In genomic region chr7:33678675-33679335, GRCh38 we compare ENCODE assay signal across 17 cellular contexts.
A peak's percentile ranks its signal among the peaks of the same experiment; 100 is the strongest.
DNase-seq lines count a peak whose midpoint lies in the region; ATAC-seq, FAIRE-seq and TF ChIP-seq lines count a peak whose summit lies in the region.
"Had no signal": no experiment of that assay in that cellular context is flagged by ENCODE, and none has a peak within 500 bp of the region (broad histone marks: within the 10 kb centered on the region; RNA-seq: fewer than 3 reads in every experiment).

No MANE protein-coding gene starts in this region.

- no peak overlapping the region for H3K27ac Mint-ChIP-seq in type B pancreatic cell
- H3K27ac Mint-ChIP-seq: CD8-positive, alpha-beta memory T cell had no signal

- H3K9me3 ChIP-seq in MG63 (peaks cover 7% of the 10 kb centered on the region; the same call in 1 of the 2 replicates), Peyer's patch (no peaks in the 10 kb centered on the region)
- H3K9me3 ChIP-seq: BLaER1, Caco-2 had no signal

- no peak overlapping the region for H3K4me3 Mint-ChIP-seq in type B pancreatic cell
- H3K4me3 Mint-ChIP-seq: CD8-positive, alpha-beta memory T cell had no signal

- H3K36me3 Mint-ChIP-seq in type B pancreatic cell, result peaks cover 6% of the 10 kb centered on the region

- FAIRE-seq in bronchial epithelial cell (lab: Jason Lieb, UNC), result no peak
- FAIRE-seq: GM18507, H54, HTR-8/SVneo had no signal

- DNase-seq in DMS53 (lab: John Stamatoyannopoulos, UW) (peak; percentile 19), DMS53 treated with DMSO at 0.1 percent for 48 hours (lab: John Stamatoyannopoulos, UW; ENCODE audit: unreplicated experiment) (no peak), MG63 (peak; percentile 13), bronchial epithelial cell (ENCODE audit: low read depth) (peak; percentile 36), left lobe of liver (ENCODE audit: low spot score) (peak; percentile 73), NCI-H128 (lab: John Stamatoyannopoulos, UW; ENCODE audit: unreplicated experiment) (no peak), type B pancreatic cell (ENCODE audit: extremely low spot score, unreplicated experiment) (no peak), Peyer's patch (no peak)
- DNase-seq: AML-193; Caco-2; CD8-positive, alpha-beta memory T cell had no signal

- no peaks in the 10 kb centered on the region for H3K4me1 Mint-ChIP-seq in type B pancreatic cell (ENCODE audit: unreplicated experiment)
- H3K4me1 Mint-ChIP-seq: CD8-positive, alpha-beta memory T cell had no signal

- H3K4me1 ChIP-seq in Peyer's patch, result no peaks in the 10 kb centered on the region
- H3K4me1 ChIP-seq: BLaER1, Caco-2 had no signal

- TF ChIP-seq POLR2A in Peyer's patch (IDR thresholded peaks at IDR 0.05), result no peak

- no peaks in the 10 kb centered on the region for H3K36me3 ChIP-seq in MG63
- no peaks in the 10 kb centered on the region for H3K36me3 ChIP-seq in bronchial epithelial cell (ENCODE audit: control insufficient read depth, insufficient read depth, low read length)
- no peaks in the 10 kb centered on the region for H3K36me3 ChIP-seq in Peyer's patch
- H3K36me3 ChIP-seq: BLaER1 had no signal

- peaks cover 11% of the 10 kb centered on the region for H3K9me3 Mint-ChIP-seq in type B pancreatic cell

- H3K27ac ChIP-seq in Peyer's patch, result no peak overlapping the region
- H3K27ac ChIP-seq: 22Rv1, BLaER1 had no signal

- no peaks in the 10 kb centered on the region for H3K27me3 ChIP-seq in MG63
- H3K27me3 ChIP-seq in bronchial epithelial cell (ENCODE audit: control insufficient read depth, insufficient read depth, low read length), result no peaks in the 10 kb centered on the region
- no peaks in the 10 kb centered on the region for H3K27me3 ChIP-seq in Peyer's patch
- H3K27me3 ChIP-seq: BLaER1 had no signal

- peaks cover 8% of the 10 kb centered on the region for H3K27me3 Mint-ChIP-seq in type B pancreatic cell
- H3K27me3 Mint-ChIP-seq: CD8-positive, alpha-beta memory T cell had no signal

- H3K4me3 ChIP-seq in MG63 (no peak overlapping the region), bronchial epithelial cell (ENCODE audit: low read depth, low read length) (no peak overlapping the region), Peyer's patch (no peak overlapping the region)
- H3K4me3 ChIP-seq: BLaER1 had no signal

- TF ChIP-seq CTCF in bronchial epithelial cell (IDR thresholded peaks at IDR 0.05; ENCODE audit: insufficient read depth, low read length, severe bottlenecking) (no peak), type B pancreatic cell (conservative IDR thresholded peaks at IDR 0.05) (no peak), Peyer's patch (IDR thresholded peaks at IDR 0.05) (no peak)

- ATAC-seq in left lobe of liver, result peak; percentile 89
- ATAC-seq: HCT116 had no signal

Comparison
In these comparisons a context has a peak if more than half of its experiments do, and no peak if none do; other contexts are left out.
1. DNase-seq: peak in DMS53 (single experiment), MG63 (single experiment), bronchial epithelial cell (single experiment) and left lobe of liver (single experiment); none in DMS53 treated with DMSO at 0.1 percent for 48 hours (single experiment), NCI-H128 (single experiment), type B pancreatic cell (single experiment) and Peyer's patch (0 of 3).